Comparison of ENCODE assay signal across 36 cellular contexts in the genomic region with DNA sequence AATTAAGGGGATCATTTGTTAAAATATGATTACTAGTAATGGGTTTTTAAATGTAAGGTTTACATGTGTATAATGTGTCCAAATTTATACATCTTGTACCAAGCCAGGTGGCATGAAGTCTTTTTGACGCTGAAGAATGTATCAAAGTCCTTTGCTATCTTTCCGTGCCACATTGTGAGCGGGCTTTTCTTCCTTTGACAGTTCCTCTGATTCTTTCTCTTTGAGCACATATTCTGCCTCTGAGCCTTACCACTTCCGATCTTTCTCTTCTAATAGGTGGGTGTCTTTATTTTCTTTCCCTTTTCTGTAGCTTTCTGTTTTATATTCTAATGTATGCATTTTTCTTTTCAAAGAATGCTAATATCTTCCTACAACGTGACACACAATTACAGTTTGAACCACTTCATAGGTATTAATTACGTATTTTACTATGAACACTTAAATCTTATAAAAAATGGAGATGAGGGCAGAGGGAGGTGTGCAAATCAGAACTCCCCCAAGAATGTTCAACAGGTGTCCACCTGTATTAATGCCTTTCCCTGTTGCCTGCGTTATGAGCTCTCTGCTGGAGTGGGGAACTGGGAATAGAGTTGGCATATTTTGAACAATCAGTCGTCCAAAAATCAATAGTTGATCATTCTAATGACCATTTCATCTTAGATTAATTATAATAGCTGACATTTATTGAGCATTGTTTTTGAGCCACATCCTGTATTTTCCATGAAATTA.
DNase-seq lines count a peak whose midpoint lies in the region; FAIRE-seq and TF ChIP-seq lines count a peak whose summit lies in the region.
"Had no signal": no experiment of that assay in that cellular context is flagged by ENCODE, and none has a peak within 500 bp of the region (broad histone marks: within the 10 kb centered on the region; RNA-seq: fewer than 3 reads in every experiment).

No MANE protein-coding gene starts in this region.

- POLR2A ChIA-PET in activated CD4-positive, alpha-beta T cell treated with anti-CD3 and anti-CD28 coated beads, Interleukin-2, amount 10 ng/mL, durations not matched to agents 7 days and 5 days (lab: Charles Lee) = no interaction called here
- POLR2A ChIA-PET in HEK293 (lab: Yijun Ruan, JAX) = no interaction called here

- DNase-seq in activated CD4-positive, alpha-beta T cell treated with anti-CD3 and anti-CD28 coated beads, Interleukin-2, amount 10 ng/mL, durations not matched to agents 24 days and 14 days = peak; percentile 3
- no peak for DNase-seq in activated CD4-positive, alpha-beta T cell treated with anti-CD3 and anti-CD28 coated beads, Interleukin-2, amount 10 ng/mL, durations not matched to agents 7 days and 5 days
- no peak for DNase-seq in D721Med (ENCODE audit: insufficient read length, low spot score)
- peak; percentile 93 for DNase-seq in Jurkat, Clone E6-1 (ENCODE audit: low read depth, low spot score)
- no peak for DNase-seq in NCI-H187 treated with DMSO at 0.1 percent for 48 hours (lab: John Stamatoyannopoulos, UW)
- DNase-seq in GDM1 (lab: John Stamatoyannopoulos, UW) = no peak
- no peak for DNase-seq in RCC 7860 (ENCODE audit: low spot score)
- DNase-seq: 8988T; ACHN; AML-193; BE2C; C1 segment of cervical spinal cord; Caco-2; Calu3; CD4-positive, alpha-beta memory T cell; CD4-positive, alpha-beta T cell; CD4-positive, CD25-positive, alpha-beta regulatory T cell; CD8-positive, alpha-beta memory T cell; CD8-positive, alpha-beta T cell; COR-L47; DMS 273 treated with DMSO at 0.1 percent for 48 hours; DMS153; DMS53; DMS79; DMS79 treated with DMSO at 0.1 percent for 48 hours; DND-41; EL had no signal

- H3K36me3 Mint-ChIP-seq in activated CD4-positive, alpha-beta T cell treated with anti-CD3 and anti-CD28 coated beads, Interleukin-2, amount 10 ng/mL, durations not matched to agents 24 days and 14 days (ENCODE audit: low read depth) = no peaks in the 10 kb centered on the region
- H3K36me3 Mint-ChIP-seq in activated CD4-positive, alpha-beta T cell treated with anti-CD3 and anti-CD28 coated beads, Interleukin-2, amount 10 ng/mL, durations not matched to agents 7 days and 5 days (ENCODE audit: low read depth) = no peaks in the 10 kb centered on the region
- H3K36me3 Mint-ChIP-seq: CD14-positive monocyte; CD4-positive, alpha-beta memory T cell; CD4-positive, CD25-positive, alpha-beta regulatory T cell; CD8-positive, alpha-beta memory T cell; CD8-positive, alpha-beta T cell had no signal

- H3K4me3 ChIP-seq in HEK293 (ENCODE audit: low read depth, low read length) = no peak overlapping the region
- H3K4me3 ChIP-seq in Jurkat, Clone E6-1 (ENCODE audit: low read length) = no peak overlapping the region
- H3K4me3 ChIP-seq: A549; BLaER1; BLaER1 treated with 17β-estradiol and CSF1 and Interleukin-3, amounts not matched to agents 10 nM and 100 nM had no signal

- no peaks in the 10 kb centered on the region for H3K9me3 Mint-ChIP-seq in activated CD4-positive, alpha-beta T cell treated with anti-CD3 and anti-CD28 coated beads, Interleukin-2, amount 10 ng/mL, durations not matched to agents 24 days and 14 days
- no peaks in the 10 kb centered on the region for H3K9me3 Mint-ChIP-seq in activated CD4-positive, alpha-beta T cell treated with anti-CD3 and anti-CD28 coated beads, Interleukin-2, amount 10 ng/mL, durations not matched to agents 7 days and 5 days
- H3K9me3 Mint-ChIP-seq: CD4-positive, alpha-beta T cell; CD8-positive, alpha-beta memory T cell; CD8-positive, alpha-beta T cell had no signal

- no peak overlapping the region for H3K4me3 Mint-ChIP-seq in activated CD4-positive, alpha-beta T cell treated with anti-CD3 and anti-CD28 coated beads, Interleukin-2, amount 10 ng/mL, durations not matched to agents 24 days and 14 days
- H3K4me3 Mint-ChIP-seq in activated CD4-positive, alpha-beta T cell treated with anti-CD3 and anti-CD28 coated beads, Interleukin-2, amount 10 ng/mL, durations not matched to agents 7 days and 5 days = no peak overlapping the region
- H3K4me3 Mint-ChIP-seq: B cell; CD14-positive monocyte; CD4-positive, alpha-beta memory T cell; CD4-positive, alpha-beta T cell; CD4-positive, CD25-positive, alpha-beta regulatory T cell; CD8-positive, alpha-beta memory T cell; CD8-positive, alpha-beta T cell had no signal

- no peak overlapping the region for H3K27ac ChIP-seq in HEK293 (ENCODE audit: extremely low read depth, low read depth, low read length)
- H3K27ac ChIP-seq: 22Rv1; A549; BLaER1; BLaER1 treated with 17β-estradiol and CSF1 and Interleukin-3, amounts not matched to agents 10 nM and 100 nM; C4-2B had no signal

- peaks cover 10% of the 10 kb centered on the region for H3K27me3 Mint-ChIP-seq in activated CD4-positive, alpha-beta T cell treated with anti-CD3 and anti-CD28 coated beads, Interleukin-2, amount 10 ng/mL, durations not matched to agents 24 days and 14 days
- peaks cover 14% of the 10 kb centered on the region for H3K27me3 Mint-ChIP-seq in activated CD4-positive, alpha-beta T cell treated with anti-CD3 and anti-CD28 coated beads, Interleukin-2, amount 10 ng/mL, durations not matched to agents 7 days and 5 days

- intact Hi-C loops in activated CD4-positive, alpha-beta T cell treated with anti-CD3 and anti-CD28 coated beads, Interleukin-2, amount 10 ng/mL, durations not matched to agents 24 days and 14 days (cut with micrococcal nuclease) = no loop called here

- no peak overlapping the region for H3K27ac Mint-ChIP-seq in activated CD4-positive, alpha-beta T cell treated with anti-CD3 and anti-CD28 coated beads, Interleukin-2, amount 10 ng/mL, durations not matched to agents 24 days and 14 days
- no peak overlapping the region for H3K27ac Mint-ChIP-seq in activated CD4-positive, alpha-beta T cell treated with anti-CD3 and anti-CD28 coated beads, Interleukin-2, amount 10 ng/mL, durations not matched to agents 7 days and 5 days
- H3K27ac Mint-ChIP-seq: B cell; CD14-positive monocyte; CD4-positive, alpha-beta memory T cell; CD4-positive, alpha-beta T cell; CD4-positive, CD25-positive, alpha-beta regulatory T cell; CD8-positive, alpha-beta memory T cell; CD8-positive, alpha-beta T cell had no signal

- no peaks in the 10 kb centered on the region for H3K36me3 ChIP-seq in HEK293 (ENCODE audit: control insufficient read depth in 2 of 2, insufficient read depth in 1 of 2, low read length in 2 of 2)
- H3K36me3 ChIP-seq: BE2C; BLaER1; BLaER1 treated with 17β-estradiol and CSF1 and Interleukin-3, amounts not matched to agents 10 nM and 100 nM had no signal

- no peaks in the 10 kb centered on the region for H3K9me3 ChIP-seq in HEK293 (ENCODE audit: control insufficient read depth, insufficient read depth, low read depth, low read length)
- H3K9me3 ChIP-seq: A549; BE2C; BLaER1; BLaER1 treated with 17β-estradiol and CSF1 and Interleukin-3, amounts not matched to agents 10 nM and 100 nM; Caco-2 had no signal

- no peaks in the 10 kb centered on the region for H3K4me1 ChIP-seq in HEK293 (ENCODE audit: control insufficient read depth, insufficient read depth, low read length)
- H3K4me1 ChIP-seq: A549, BE2C, Caco-2 had no signal

- CTCF ChIA-PET in activated CD4-positive, alpha-beta T cell treated with anti-CD3 and anti-CD28 coated beads, Interleukin-2, amount 10 ng/mL, durations not matched to agents 7 days and 5 days (lab: Charles Lee) = interaction anchor here (0.6 to 1.4 kb wide), 2 partner anchors 20 to 93 kb away, joined by 4 to 6 read pairs; no protein-coding TSS in a partner anchor
- CTCF ChIA-PET in HEK293 (lab: Yijun Ruan, JAX) = interaction anchor here (0.6 kb wide), 1 partner anchor 233 kb away, joined by 4 read pairs; no protein-coding TSS in a partner anchor

- TF ChIP-seq CTCF in D721Med (IDR thresholded peaks at IDR 0.05; ENCODE audit: insufficient read depth, missing control alignments) (no peak), HEK293 (tag by site-specific recombination; IDR thresholded peaks at IDR 0.05) (no peak)

- FAIRE-seq in D721Med (lab: Jason Lieb, UNC) = peak; percentile 16
- no peak for FAIRE-seq in RCC 7860 (lab: Jason Lieb, UNC)
- FAIRE-seq: A204.1, A549 had no signal

- H3K4me1 Mint-ChIP-seq in activated CD4-positive, alpha-beta T cell treated with anti-CD3 and anti-CD28 coated beads, Interleukin-2, amount 10 ng/mL, durations not matched to agents 24 days and 14 days = no peaks in the 10 kb centered on the region
- no peaks in the 10 kb centered on the region for H3K4me1 Mint-ChIP-seq in activated CD4-positive, alpha-beta T cell treated with anti-CD3 and anti-CD28 coated beads, Interleukin-2, amount 10 ng/mL, durations not matched to agents 7 days and 5 days
- H3K4me1 Mint-ChIP-seq: B cell; CD14-positive monocyte; CD4-positive, alpha-beta memory T cell; CD4-positive, CD25-positive, alpha-beta regulatory T cell; CD8-positive, alpha-beta memory T cell had no signal

TF ChIP-seq in HEK293, 187 proteins besides CTCF, POLR2A, EP300 and RAD21:
- peak; percentile 81 for TF ChIP-seq SCRT1 (tag by site-specific recombination; IDR thresholded peaks at IDR 0.05; ENCODE audit: borderline replicate concordance)
- TF ChIP-seq, protein P1, sequence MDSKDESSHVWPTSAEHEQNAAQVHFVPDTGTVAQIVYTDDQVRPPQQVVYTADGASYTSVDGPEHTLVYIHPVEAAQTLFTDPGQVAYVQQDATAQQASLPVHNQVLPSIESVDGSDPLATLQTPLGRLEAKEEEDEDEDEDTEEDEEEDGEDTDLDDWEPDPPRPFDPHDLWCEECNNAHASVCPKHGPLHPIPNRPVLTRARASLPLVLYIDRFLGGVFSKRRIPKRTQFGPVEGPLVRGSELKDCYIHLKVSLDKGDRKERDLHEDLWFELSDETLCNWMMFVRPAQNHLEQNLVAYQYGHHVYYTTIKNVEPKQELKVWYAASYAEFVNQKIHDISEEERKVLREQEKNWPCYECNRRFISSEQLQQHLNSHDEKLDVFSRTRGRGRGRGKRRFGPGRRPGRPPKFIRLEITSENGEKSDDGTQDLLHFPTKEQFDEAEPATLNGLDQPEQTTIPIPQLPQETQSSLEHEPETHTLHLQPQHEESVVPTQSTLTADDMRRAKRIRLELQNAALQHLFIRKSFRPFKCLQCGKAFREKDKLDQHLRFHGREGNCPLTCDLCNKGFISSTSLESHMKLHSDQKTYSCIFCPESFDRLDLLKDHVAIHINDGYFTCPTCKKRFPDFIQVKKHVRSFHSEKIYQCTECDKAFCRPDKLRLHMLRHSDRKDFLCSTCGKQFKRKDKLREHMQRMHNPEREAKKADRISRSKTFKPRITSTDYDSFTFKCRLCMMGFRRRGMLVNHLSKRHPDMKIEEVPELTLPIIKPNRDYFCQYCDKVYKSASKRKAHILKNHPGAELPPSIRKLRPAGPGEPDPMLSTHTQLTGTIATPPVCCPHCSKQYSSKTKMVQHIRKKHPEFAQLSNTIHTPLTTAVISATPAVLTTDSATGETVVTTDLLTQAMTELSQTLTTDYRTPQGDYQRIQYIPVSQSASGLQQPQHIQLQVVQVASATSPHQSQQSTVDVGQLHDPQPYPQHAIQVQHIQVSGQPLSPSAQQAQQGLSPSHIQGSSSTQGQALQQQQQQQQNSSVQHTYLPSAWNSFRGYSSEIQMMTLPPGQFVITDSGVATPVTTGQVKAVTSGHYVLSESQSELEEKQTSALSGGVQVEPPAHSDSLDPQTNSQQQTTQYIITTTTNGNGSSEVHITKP (tag by site-specific recombination; IDR thresholded peaks at IDR 0.05) = no peak
- TF ChIP-seq SCRT2 (tag by site-specific recombination; IDR thresholded peaks at IDR 0.05) = peak; percentile 81

Comparison
In these comparisons a context has a peak if more than half of its experiments do, and no peak if none do; other contexts are left out.
1. DNase-seq: peak in activated CD4-positive, alpha-beta T cell treated with anti-CD3 and anti-CD28 coated beads, Interleukin-2, amount 10 ng/mL, durations not matched to agents 24 days and 14 days (single experiment) and Jurkat, Clone E6-1 (single experiment); none in activated CD4-positive, alpha-beta T cell treated with anti-CD3 and anti-CD28 coated beads, Interleukin-2, amount 10 ng/mL, durations not matched to agents 7 days and 5 days (single experiment), D721Med (single experiment), NCI-H187 treated with DMSO at 0.1 percent for 48 hours (single experiment), GDM1 (single experiment) and RCC 7860 (single experiment).